In the genomic region with DNA sequence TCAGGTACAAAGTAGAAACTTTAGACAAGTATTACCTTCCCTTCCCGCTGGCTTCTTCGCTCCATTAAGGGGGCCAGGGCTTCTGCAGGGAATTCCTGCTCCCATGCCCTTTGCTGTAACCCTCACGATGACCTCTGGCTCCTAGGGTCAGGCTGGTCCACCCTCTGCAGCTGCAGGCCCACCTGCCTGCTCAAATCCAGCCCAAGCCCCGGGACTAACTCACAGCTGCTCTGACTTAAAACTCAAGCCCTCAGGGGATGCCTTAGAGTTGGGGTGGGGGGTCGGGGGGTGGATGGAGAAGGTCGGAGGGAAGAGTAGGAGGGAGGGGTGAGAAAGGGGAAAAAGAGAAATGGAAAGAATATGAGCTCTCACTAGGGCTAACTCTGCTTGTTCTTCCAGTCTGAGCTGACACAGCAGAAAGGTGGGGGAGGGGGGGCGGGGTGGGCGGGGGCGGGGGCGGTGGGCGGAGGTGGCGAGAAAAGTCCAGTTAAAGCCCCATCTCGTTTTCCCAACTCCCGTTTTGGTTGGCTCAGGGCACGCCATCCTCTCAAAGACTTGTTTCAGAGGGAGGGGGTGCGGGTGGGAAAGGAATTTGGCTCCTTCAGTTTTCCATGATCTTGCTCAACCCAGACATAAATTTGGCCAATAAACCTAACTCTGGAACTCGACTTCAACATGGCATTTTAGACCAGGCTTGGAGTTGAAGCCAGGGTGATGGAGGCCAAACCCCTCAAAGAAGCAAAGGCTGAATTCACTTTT, we compare ENCODE assay signal across 9 cellular contexts. TPM values are rescaled to one million over a fixed set of nuclear protein-coding genes. Genes with fewer than 3 reads are reported as not detected.
DNase-seq lines count a peak whose midpoint lies in the region; ATAC-seq and TF ChIP-seq lines count a peak whose summit lies in the region.
"Had no signal": no experiment of that assay in that cellular context is flagged by ENCODE, and none has a peak within 500 bp of the region (broad histone marks: within the 10 kb centered on the region; RNA-seq: fewer than 3 reads in every experiment).

No MANE protein-coding gene starts in this region.

- H3K4me2 ChIP-seq in MM.1S (ENCODE audit: low read depth, low read length), result peak overlapping the region; percentile 90

- H3F3A ChIP-seq in MM.1S (ENCODE audit: insufficient read depth, low read length), result peaks cover 7% of the 10 kb centered on the region; the same call in 1 of the 2 replicates

- no peaks in the 10 kb centered on the region for H3K36me3 ChIP-seq in MM.1S (replicated peaks; ENCODE audit: insufficient read depth, low read length)
- H3K36me3 ChIP-seq in esophagus (ENCODE audit: control insufficient read depth in 2 of 2, insufficient read depth in 2 of 2, low read length in 1 of 2), result peaks cover 0 to 3% of the 10 kb centered on the region in 2 donors

- no peaks in the 10 kb centered on the region for H3K9me3 ChIP-seq in MM.1S (replicated peaks; ENCODE audit: insufficient read depth, low read length)
- no peaks in the 10 kb centered on the region for H3K9me3 ChIP-seq in esophagus (ENCODE audit: control insufficient read depth in 2 of 2, insufficient read depth in 1 of 2, low read depth in 1 of 2, low read length in 1 of 2)

- H3K27ac Mint-ChIP-seq in nephron progenitor cell, result peak overlapping the region; percentile 76

- no peak for TF ChIP-seq CTCF in AG04449 (IDR thresholded peaks at IDR 0.05; ENCODE audit: insufficient read depth, low read length, missing control alignments)
- no peak for TF ChIP-seq CTCF in MM.1S (IDR thresholded peaks at IDR 0.05; ENCODE audit: low read length)
- TF ChIP-seq CTCF in nephron progenitor cell (IDR thresholded peaks at IDR 0.05), result no peak

- H3K4me1 Mint-ChIP-seq in nephron progenitor cell, result peaks cover 74% of the 10 kb centered on the region

- H3K27ac ChIP-seq in MM.1S (ENCODE audit: low read length) (no peak overlapping the region), esophagus (ENCODE audit: low read depth in 2 of 2, low read length in 1 of 2) (peak overlapping the region; percentile 81 to 93)

- H4K20me1 ChIP-seq in MM.1S (ENCODE audit: insufficient read depth, low read length), result no peaks in the 10 kb centered on the region

- peaks cover 33% of the 10 kb centered on the region for H3K36me3 Mint-ChIP-seq in nephron progenitor cell (ENCODE audit: low read depth)

- POLR2A ChIA-PET in AG04449 (lab: Yijun Ruan, JAX), result no interaction called here

- H3K4me3 Mint-ChIP-seq in nephron progenitor cell, result peak overlapping the region; percentile 91

- peak; percentile 62 for DNase-seq in AG04449 (ENCODE audit: low read depth, low spot score)
- no peak for DNase-seq in MM.1S
- DNase-seq in nephron progenitor cell, result peak; percentile 54
- DNase-seq in stimulated activated CD4-positive, alpha-beta T cell treated with anti-CD3 and anti-CD28 coated beads, Interleukin-4, amount 100 ng/mL, for 1 hour, result no peak
- no peak for DNase-seq in cortex of kidney (lab: John Stamatoyannopoulos, UW)
- DNase-seq: small intestine had no signal

- H3K9me2 ChIP-seq in MM.1S (replicated peaks; ENCODE audit: insufficient read depth, low read length), result no peaks in the 10 kb centered on the region

- peak overlapping the region; percentile 33; the same call in 1 of the 2 replicates for H2AFZ ChIP-seq in MM.1S (ENCODE audit: low read length)

- H3K27me3 ChIP-seq in MM.1S (replicated peaks; ENCODE audit: insufficient read depth, low read length) (peaks cover 20% of the 10 kb centered on the region), esophagus (ENCODE audit: control insufficient read depth in 1 of 2, insufficient read depth in 2 of 2, low read length in 2 of 2) (no peaks in the 10 kb centered on the region)

- no peaks in the 10 kb centered on the region for H3K79me2 ChIP-seq in MM.1S (ENCODE audit: low read length)

- no peak overlapping the region; the same call in 1 of the 2 replicates for H3K9ac ChIP-seq in MM.1S (ENCODE audit: low read length)

- no peaks in the 10 kb centered on the region for H3K9me3 Mint-ChIP-seq in nephron progenitor cell

- CTCF ChIA-PET in AG04449 (lab: Yijun Ruan, JAX), result interaction anchor here (2.1 to 11.0 kb wide), 2 partner anchors 8 to 476 kb away, joined by 5 to 122 read pairs; no protein-coding TSS in a partner anchor

- H3K4me1 ChIP-seq in MM.1S (ENCODE audit: low read length), result no peaks in the 10 kb centered on the region
- H3K4me1 ChIP-seq in esophagus (ENCODE audit: control insufficient read depth in 2 of 2, insufficient read depth in 2 of 2, low read length in 1 of 2), result peaks cover 3 to 11% of the 10 kb centered on the region in 2 donors

- ATAC-seq in HG03432 (IDR thresholded peaks at IDR 0.05; ENCODE audit: unreplicated experiment) (no peak), GM19455 (IDR thresholded peaks at IDR 0.05; ENCODE audit: unreplicated experiment) (no peak)

- no peaks in the 10 kb centered on the region for H3K27me3 Mint-ChIP-seq in nephron progenitor cell (ENCODE audit: low read depth, poor library complexity)

- WGBS in esophagus, 2 donors, result 15 to 23% methylated on average over 16 to 17 of the region's 17 CpGs

- peak overlapping the region; percentile 50 for H3K4me3 ChIP-seq in AG04449 (ENCODE audit: low read depth, low read length)
- H3K4me3 ChIP-seq in MM.1S (ENCODE audit: low read length), result peak overlapping the region; percentile 57
- H3K4me3 ChIP-seq in esophagus (ENCODE audit: low read depth in 1 of 2, low read length in 2 of 2), result peak overlapping the region; percentile 20 to 49

RNA-seq across cellular contexts. Expression of a gene that starts 4.7 kb away (rescaled TPM):
- polyA plus RNA-seq in esophagus, result 10 to 100 TPM; 29.4 to 46.5 TPM

RNA-seq across cellular contexts. Expression of a gene that starts 57.4 kb away (rescaled TPM):
- polyA plus RNA-seq in esophagus, result 100 to 1,000 TPM in 1 of 2 donors, 10 to 100 TPM in 1; 93.6 to 138 TPM

Comparison
In these comparisons a context has a peak if more than half of its experiments do, and no peak if none do; other contexts are left out.
1. DNase-seq: peak in AG04449 (single experiment) and nephron progenitor cell (single experiment); none in MM.1S (single experiment), stimulated activated CD4-positive, alpha-beta T cell treated with anti-CD3 and anti-CD28 coated beads, Interleukin-4, amount 100 ng/mL, for 1 hour (single experiment) and cortex of kidney (single experiment).
2. Peak in every context shown above with its lines, with median percentiles within 50 percentile points of each other: H3K4me3 ChIP-seq.